In genomic region chr17:3658784-3659449, GRCh38 we compare ENCODE assay signal across 1 cellular context.
TF ChIP-seq lines count a peak whose summit lies in the region.

No MANE protein-coding gene starts in this region.

TF ChIP-seq in SK-N-SH, 30 proteins besides CTCF, POLR2A, EP300 and RAD21 (continued from another document):
- TF ChIP-seq ZBTB33 (IDR thresholded peaks at IDR 0.05; ENCODE audit: borderline replicate concordance, low read depth) = no peak
- no peak for TF ChIP-seq REST (IDR thresholded peaks at IDR 0.05; ENCODE audit: low read depth, low read length)
- no peak for TF ChIP-seq GABPA (IDR thresholded peaks at IDR 0.05; ENCODE audit: low read depth)
- no peak for TF ChIP-seq POLR2AphosphoS5 (IDR thresholded peaks at IDR 0.05; ENCODE audit: low read depth, low read length)
- no peak for TF ChIP-seq JUND (IDR thresholded peaks at IDR 0.05)
- no peak for TF ChIP-seq SMC3 (IDR thresholded peaks at IDR 0.05; ENCODE audit: low read depth, low read length)
- no peak for TF ChIP-seq RFX5 (IDR thresholded peaks at IDR 0.05; ENCODE audit: low read length)
- TF ChIP-seq SIN3A (IDR thresholded peaks at IDR 0.05; ENCODE audit: borderline replicate concordance, low read depth, low read length) = no peak
- TF ChIP-seq TCF12 (IDR thresholded peaks at IDR 0.05) = no peak
- TF ChIP-seq TAF1 (IDR thresholded peaks at IDR 0.05; ENCODE audit: borderline replicate concordance, low read depth, low read length) = no peak
- no peak for TF ChIP-seq TEAD4 (IDR thresholded peaks at IDR 0.05; ENCODE audit: borderline replicate concordance, insufficient read depth)
- TF ChIP-seq, protein P1, sequence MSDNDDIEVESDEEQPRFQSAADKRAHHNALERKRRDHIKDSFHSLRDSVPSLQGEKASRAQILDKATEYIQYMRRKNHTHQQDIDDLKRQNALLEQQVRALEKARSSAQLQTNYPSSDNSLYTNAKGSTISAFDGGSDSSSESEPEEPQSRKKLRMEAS (IDR thresholded peaks at IDR 0.05; ENCODE audit: low read depth) = no peak
- TF ChIP-seq YY1 (IDR thresholded peaks at IDR 0.05; ENCODE audit: low read depth) = no peak
- no peak for TF ChIP-seq GATA2 (CRISPR knock-in tag; IDR thresholded peaks at IDR 0.05)
- no peak for TF ChIP-seq NFIC (IDR thresholded peaks at IDR 0.05; ENCODE audit: borderline replicate concordance)
- no peak for TF ChIP-seq EZH2phosphoT487 (IDR thresholded peaks at IDR 0.05; ENCODE audit: borderline replicate concordance, low read depth)
- TF ChIP-seq, protein P2, sequence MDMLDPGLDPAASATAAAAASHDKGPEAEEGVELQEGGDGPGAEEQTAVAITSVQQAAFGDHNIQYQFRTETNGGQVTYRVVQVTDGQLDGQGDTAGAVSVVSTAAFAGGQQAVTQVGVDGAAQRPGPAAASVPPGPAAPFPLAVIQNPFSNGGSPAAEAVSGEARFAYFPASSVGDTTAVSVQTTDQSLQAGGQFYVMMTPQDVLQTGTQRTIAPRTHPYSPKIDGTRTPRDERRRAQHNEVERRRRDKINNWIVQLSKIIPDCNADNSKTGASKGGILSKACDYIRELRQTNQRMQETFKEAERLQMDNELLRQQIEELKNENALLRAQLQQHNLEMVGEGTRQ (IDR thresholded peaks at IDR 0.05; ENCODE audit: borderline replicate concordance, low read depth, low read length) = no peak
- no peak for TF ChIP-seq MXI1 (IDR thresholded peaks at IDR 0.05; ENCODE audit: low read depth, low read length)
- TF ChIP-seq, protein P3, sequence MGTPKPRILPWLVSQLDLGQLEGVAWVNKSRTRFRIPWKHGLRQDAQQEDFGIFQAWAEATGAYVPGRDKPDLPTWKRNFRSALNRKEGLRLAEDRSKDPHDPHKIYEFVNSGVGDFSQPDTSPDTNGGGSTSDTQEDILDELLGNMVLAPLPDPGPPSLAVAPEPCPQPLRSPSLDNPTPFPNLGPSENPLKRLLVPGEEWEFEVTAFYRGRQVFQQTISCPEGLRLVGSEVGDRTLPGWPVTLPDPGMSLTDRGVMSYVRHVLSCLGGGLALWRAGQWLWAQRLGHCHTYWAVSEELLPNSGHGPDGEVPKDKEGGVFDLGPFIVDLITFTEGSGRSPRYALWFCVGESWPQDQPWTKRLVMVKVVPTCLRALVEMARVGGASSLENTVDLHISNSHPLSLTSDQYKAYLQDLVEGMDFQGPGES (IDR thresholded peaks at IDR 0.05; ENCODE audit: low read depth, low read length) = no peak
